In the genomic region with DNA sequence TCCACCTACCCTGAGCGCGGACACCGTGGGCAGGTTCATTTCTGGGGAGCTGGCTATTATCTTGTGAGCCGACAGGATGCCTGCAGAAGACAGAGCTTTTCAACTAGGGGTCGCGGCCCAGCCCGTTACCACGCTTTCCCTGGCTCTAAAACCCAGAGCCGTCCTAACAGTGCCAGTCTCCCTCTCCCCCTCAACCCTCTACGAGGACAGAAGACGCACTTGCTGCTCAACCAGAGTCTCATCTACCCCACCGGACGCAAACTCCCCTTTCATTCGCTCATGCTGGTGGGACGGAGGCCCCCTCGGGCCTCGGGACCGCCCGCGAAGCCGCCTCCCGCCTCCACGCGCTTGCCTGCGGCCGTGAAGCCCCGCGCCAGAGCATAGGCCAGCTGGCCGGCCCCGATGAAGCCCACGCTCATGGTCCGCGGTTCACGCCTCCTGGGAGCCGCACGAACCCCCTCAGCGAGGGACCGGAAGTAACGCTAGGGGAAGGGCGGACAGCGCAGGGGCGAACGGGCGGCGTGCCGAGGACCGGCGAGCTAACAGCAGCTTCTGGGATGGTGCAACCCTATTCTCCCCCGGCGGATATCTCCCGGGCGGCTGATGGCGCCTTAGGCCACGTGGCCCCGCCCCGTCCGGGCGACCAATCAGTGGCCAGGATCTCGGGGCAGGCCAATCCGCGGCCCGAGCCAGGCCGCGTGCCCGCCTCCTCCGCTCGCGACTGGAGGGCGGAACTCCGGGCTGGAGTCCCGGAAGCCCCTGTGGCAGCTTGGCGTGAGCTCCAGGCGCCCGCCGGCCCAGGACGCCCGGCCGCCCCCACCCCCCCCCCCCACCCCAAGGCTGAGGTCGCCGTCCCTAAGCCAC, we compare ENCODE assay signal across 1 cellular context.
TF ChIP-seq lines count a peak whose summit lies in the region.

A gene (minus strand): TSS at position 559 of the 864 bp plus-strand sequence. CDS start 140 bp downstream, at position 419.

TF ChIP-seq in K562, 482 proteins besides CTCF, POLR2A, EP300 and RAD21 (continued from another document and continues in another):
- no peak for TF ChIP-seq KHSRP (IDR thresholded peaks at IDR 0.05)
- TF ChIP-seq, protein P1, sequence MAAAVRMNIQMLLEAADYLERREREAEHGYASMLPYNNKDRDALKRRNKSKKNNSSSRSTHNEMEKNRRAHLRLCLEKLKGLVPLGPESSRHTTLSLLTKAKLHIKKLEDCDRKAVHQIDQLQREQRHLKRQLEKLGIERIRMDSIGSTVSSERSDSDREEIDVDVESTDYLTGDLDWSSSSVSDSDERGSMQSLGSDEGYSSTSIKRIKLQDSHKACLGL (CRISPR knock-in tag; IDR thresholded peaks at IDR 0.05; ENCODE audit: borderline replicate concordance, poor library complexity, severe bottlenecking), result peak; percentile 77
- no peak for TF ChIP-seq PHB2 (IDR thresholded peaks at IDR 0.05; ENCODE audit: low read depth)
- no peak for TF ChIP-seq ZNF444 (CRISPR knock-in tag; IDR thresholded peaks at IDR 0.05)
- TF ChIP-seq SAFB (IDR thresholded peaks at IDR 0.05; ENCODE audit: borderline replicate concordance, low read depth, low read length), result no peak
- TF ChIP-seq ETS2 (tag; IDR thresholded peaks at IDR 0.05; ENCODE audit: borderline replicate concordance, poor library complexity, severe bottlenecking), result no peak
- TF ChIP-seq, protein P2, sequence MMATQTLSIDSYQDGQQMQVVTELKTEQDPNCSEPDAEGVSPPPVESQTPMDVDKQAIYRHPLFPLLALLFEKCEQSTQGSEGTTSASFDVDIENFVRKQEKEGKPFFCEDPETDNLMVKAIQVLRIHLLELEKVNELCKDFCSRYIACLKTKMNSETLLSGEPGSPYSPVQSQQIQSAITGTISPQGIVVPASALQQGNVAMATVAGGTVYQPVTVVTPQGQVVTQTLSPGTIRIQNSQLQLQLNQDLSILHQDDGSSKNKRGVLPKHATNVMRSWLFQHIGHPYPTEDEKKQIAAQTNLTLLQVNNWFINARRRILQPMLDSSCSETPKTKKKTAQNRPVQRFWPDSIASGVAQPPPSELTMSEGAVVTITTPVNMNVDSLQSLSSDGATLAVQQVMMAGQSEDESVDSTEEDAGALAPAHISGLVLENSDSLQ (IDR thresholded peaks at IDR 0.05), result 0 out of 2 replicates have a peak, but pooled peaks have one; percentile 16
- TF ChIP-seq, protein P3, sequence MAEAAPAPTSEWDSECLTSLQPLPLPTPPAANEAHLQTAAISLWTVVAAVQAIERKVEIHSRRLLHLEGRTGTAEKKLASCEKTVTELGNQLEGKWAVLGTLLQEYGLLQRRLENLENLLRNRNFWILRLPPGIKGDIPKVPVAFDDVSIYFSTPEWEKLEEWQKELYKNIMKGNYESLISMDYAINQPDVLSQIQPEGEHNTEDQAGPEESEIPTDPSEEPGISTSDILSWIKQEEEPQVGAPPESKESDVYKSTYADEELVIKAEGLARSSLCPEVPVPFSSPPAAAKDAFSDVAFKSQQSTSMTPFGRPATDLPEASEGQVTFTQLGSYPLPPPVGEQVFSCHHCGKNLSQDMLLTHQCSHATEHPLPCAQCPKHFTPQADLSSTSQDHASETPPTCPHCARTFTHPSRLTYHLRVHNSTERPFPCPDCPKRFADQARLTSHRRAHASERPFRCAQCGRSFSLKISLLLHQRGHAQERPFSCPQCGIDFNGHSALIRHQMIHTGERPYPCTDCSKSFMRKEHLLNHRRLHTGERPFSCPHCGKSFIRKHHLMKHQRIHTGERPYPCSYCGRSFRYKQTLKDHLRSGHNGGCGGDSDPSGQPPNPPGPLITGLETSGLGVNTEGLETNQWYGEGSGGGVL (CRISPR knock-in tag; IDR thresholded peaks at IDR 0.05), result no peak
- TF ChIP-seq IRF2 (CRISPR knock-in tag; IDR thresholded peaks at IDR 0.05), result no peak
- TF ChIP-seq, protein P4, sequence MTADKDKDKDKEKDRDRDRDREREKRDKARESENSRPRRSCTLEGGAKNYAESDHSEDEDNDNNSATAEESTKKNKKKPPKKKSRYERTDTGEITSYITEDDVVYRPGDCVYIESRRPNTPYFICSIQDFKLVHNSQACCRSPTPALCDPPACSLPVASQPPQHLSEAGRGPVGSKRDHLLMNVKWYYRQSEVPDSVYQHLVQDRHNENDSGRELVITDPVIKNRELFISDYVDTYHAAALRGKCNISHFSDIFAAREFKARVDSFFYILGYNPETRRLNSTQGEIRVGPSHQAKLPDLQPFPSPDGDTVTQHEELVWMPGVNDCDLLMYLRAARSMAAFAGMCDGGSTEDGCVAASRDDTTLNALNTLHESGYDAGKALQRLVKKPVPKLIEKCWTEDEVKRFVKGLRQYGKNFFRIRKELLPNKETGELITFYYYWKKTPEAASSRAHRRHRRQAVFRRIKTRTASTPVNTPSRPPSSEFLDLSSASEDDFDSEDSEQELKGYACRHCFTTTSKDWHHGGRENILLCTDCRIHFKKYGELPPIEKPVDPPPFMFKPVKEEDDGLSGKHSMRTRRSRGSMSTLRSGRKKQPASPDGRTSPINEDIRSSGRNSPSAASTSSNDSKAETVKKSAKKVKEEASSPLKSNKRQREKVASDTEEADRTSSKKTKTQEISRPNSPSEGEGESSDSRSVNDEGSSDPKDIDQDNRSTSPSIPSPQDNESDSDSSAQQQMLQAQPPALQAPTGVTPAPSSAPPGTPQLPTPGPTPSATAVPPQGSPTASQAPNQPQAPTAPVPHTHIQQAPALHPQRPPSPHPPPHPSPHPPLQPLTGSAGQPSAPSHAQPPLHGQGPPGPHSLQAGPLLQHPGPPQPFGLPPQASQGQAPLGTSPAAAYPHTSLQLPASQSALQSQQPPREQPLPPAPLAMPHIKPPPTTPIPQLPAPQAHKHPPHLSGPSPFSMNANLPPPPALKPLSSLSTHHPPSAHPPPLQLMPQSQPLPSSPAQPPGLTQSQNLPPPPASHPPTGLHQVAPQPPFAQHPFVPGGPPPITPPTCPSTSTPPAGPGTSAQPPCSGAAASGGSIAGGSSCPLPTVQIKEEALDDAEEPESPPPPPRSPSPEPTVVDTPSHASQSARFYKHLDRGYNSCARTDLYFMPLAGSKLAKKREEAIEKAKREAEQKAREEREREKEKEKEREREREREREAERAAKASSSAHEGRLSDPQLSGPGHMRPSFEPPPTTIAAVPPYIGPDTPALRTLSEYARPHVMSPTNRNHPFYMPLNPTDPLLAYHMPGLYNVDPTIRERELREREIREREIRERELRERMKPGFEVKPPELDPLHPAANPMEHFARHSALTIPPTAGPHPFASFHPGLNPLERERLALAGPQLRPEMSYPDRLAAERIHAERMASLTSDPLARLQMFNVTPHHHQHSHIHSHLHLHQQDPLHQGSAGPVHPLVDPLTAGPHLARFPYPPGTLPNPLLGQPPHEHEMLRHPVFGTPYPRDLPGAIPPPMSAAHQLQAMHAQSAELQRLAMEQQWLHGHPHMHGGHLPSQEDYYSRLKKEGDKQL (CRISPR knock-in tag; IDR thresholded peaks at IDR 0.05; ENCODE audit: borderline replicate concordance), result no peak
- TF ChIP-seq, protein P5, sequence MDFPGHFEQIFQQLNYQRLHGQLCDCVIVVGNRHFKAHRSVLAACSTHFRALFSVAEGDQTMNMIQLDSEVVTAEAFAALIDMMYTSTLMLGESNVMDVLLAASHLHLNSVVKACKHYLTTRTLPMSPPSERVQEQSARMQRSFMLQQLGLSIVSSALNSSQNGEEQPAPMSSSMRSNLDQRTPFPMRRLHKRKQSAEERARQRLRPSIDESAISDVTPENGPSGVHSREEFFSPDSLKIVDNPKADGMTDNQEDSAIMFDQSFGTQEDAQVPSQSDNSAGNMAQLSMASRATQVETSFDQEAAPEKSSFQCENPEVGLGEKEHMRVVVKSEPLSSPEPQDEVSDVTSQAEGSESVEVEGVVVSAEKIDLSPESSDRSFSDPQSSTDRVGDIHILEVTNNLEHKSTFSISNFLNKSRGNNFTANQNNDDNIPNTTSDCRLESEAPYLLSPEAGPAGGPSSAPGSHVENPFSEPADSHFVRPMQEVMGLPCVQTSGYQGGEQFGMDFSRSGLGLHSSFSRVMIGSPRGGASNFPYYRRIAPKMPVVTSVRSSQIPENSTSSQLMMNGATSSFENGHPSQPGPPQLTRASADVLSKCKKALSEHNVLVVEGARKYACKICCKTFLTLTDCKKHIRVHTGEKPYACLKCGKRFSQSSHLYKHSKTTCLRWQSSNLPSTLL (IDR thresholded peaks at IDR 0.05), result no peak
- TF ChIP-seq, protein P6, sequence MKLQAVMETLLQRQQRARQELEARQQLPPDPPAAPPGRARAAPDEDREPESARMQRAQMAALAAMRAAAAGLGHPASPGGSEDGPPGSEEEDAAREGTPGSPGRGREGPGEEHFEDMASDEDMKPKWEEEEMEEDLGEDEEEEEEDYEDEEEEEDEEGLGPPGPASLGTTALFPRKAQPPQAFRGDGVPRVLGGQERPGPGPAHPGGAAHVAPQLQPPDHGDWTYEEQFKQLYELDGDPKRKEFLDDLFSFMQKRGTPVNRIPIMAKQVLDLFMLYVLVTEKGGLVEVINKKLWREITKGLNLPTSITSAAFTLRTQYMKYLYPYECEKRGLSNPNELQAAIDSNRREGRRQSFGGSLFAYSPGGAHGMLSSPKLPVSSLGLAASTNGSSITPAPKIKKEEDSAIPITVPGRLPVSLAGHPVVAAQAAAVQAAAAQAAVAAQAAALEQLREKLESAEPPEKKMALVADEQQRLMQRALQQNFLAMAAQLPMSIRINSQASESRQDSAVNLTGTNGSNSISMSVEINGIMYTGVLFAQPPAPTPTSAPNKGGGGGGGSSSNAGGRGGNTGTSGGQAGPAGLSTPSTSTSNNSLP (IDR thresholded peaks at IDR 0.05; ENCODE audit: borderline replicate concordance, low read depth, low read length), result no peak
- TF ChIP-seq SPI1 (IDR thresholded peaks at IDR 0.05; ENCODE audit: borderline replicate concordance, low read depth, low read length), result peak; percentile 68; the same call in 1 of the 2 replicates
- TF ChIP-seq COPS2 (conservative IDR thresholded peaks at IDR 0.05), result no peak
- peak; percentile 63; the same call in 1 of the 2 replicates for TF ChIP-seq KDM2B (CRISPR knock-in tag; IDR thresholded peaks at IDR 0.05)
- TF ChIP-seq ZNF696 (CRISPR knock-in tag; conservative IDR thresholded peaks at IDR 0.05), result no peak
- TF ChIP-seq, protein P7, sequence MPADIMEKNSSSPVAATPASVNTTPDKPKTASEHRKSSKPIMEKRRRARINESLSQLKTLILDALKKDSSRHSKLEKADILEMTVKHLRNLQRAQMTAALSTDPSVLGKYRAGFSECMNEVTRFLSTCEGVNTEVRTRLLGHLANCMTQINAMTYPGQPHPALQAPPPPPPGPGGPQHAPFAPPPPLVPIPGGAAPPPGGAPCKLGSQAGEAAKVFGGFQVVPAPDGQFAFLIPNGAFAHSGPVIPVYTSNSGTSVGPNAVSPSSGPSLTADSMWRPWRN (IDR thresholded peaks at IDR 0.05; ENCODE audit: low read depth), result peak; percentile 70
- no peak for TF ChIP-seq RFX7 (CRISPR knock-in tag; IDR thresholded peaks at IDR 0.05)
- no peak for TF ChIP-seq MED1 (CRISPR knock-in tag; IDR thresholded peaks at IDR 0.05; ENCODE audit: borderline replicate concordance)
- TF ChIP-seq ZNF282 (CRISPR knock-in tag; IDR thresholded peaks at IDR 0.05), result no peak
- TF ChIP-seq, protein P8, sequence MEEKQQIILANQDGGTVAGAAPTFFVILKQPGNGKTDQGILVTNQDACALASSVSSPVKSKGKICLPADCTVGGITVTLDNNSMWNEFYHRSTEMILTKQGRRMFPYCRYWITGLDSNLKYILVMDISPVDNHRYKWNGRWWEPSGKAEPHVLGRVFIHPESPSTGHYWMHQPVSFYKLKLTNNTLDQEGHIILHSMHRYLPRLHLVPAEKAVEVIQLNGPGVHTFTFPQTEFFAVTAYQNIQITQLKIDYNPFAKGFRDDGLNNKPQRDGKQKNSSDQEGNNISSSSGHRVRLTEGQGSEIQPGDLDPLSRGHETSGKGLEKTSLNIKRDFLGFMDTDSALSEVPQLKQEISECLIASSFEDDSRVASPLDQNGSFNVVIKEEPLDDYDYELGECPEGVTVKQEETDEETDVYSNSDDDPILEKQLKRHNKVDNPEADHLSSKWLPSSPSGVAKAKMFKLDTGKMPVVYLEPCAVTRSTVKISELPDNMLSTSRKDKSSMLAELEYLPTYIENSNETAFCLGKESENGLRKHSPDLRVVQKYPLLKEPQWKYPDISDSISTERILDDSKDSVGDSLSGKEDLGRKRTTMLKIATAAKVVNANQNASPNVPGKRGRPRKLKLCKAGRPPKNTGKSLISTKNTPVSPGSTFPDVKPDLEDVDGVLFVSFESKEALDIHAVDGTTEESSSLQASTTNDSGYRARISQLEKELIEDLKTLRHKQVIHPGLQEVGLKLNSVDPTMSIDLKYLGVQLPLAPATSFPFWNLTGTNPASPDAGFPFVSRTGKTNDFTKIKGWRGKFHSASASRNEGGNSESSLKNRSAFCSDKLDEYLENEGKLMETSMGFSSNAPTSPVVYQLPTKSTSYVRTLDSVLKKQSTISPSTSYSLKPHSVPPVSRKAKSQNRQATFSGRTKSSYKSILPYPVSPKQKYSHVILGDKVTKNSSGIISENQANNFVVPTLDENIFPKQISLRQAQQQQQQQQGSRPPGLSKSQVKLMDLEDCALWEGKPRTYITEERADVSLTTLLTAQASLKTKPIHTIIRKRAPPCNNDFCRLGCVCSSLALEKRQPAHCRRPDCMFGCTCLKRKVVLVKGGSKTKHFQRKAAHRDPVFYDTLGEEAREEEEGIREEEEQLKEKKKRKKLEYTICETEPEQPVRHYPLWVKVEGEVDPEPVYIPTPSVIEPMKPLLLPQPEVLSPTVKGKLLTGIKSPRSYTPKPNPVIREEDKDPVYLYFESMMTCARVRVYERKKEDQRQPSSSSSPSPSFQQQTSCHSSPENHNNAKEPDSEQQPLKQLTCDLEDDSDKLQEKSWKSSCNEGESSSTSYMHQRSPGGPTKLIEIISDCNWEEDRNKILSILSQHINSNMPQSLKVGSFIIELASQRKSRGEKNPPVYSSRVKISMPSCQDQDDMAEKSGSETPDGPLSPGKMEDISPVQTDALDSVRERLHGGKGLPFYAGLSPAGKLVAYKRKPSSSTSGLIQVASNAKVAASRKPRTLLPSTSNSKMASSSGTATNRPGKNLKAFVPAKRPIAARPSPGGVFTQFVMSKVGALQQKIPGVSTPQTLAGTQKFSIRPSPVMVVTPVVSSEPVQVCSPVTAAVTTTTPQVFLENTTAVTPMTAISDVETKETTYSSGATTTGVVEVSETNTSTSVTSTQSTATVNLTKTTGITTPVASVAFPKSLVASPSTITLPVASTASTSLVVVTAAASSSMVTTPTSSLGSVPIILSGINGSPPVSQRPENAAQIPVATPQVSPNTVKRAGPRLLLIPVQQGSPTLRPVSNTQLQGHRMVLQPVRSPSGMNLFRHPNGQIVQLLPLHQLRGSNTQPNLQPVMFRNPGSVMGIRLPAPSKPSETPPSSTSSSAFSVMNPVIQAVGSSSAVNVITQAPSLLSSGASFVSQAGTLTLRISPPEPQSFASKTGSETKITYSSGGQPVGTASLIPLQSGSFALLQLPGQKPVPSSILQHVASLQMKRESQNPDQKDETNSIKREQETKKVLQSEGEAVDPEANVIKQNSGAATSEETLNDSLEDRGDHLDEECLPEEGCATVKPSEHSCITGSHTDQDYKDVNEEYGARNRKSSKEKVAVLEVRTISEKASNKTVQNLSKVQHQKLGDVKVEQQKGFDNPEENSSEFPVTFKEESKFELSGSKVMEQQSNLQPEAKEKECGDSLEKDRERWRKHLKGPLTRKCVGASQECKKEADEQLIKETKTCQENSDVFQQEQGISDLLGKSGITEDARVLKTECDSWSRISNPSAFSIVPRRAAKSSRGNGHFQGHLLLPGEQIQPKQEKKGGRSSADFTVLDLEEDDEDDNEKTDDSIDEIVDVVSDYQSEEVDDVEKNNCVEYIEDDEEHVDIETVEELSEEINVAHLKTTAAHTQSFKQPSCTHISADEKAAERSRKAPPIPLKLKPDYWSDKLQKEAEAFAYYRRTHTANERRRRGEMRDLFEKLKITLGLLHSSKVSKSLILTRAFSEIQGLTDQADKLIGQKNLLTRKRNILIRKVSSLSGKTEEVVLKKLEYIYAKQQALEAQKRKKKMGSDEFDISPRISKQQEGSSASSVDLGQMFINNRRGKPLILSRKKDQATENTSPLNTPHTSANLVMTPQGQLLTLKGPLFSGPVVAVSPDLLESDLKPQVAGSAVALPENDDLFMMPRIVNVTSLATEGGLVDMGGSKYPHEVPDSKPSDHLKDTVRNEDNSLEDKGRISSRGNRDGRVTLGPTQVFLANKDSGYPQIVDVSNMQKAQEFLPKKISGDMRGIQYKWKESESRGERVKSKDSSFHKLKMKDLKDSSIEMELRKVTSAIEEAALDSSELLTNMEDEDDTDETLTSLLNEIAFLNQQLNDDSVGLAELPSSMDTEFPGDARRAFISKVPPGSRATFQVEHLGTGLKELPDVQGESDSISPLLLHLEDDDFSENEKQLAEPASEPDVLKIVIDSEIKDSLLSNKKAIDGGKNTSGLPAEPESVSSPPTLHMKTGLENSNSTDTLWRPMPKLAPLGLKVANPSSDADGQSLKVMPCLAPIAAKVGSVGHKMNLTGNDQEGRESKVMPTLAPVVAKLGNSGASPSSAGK (IDR thresholded peaks at IDR 0.05), result no peak
